10 cellular contexts compared by ENCODE assay signal in the genomic region with DNA sequence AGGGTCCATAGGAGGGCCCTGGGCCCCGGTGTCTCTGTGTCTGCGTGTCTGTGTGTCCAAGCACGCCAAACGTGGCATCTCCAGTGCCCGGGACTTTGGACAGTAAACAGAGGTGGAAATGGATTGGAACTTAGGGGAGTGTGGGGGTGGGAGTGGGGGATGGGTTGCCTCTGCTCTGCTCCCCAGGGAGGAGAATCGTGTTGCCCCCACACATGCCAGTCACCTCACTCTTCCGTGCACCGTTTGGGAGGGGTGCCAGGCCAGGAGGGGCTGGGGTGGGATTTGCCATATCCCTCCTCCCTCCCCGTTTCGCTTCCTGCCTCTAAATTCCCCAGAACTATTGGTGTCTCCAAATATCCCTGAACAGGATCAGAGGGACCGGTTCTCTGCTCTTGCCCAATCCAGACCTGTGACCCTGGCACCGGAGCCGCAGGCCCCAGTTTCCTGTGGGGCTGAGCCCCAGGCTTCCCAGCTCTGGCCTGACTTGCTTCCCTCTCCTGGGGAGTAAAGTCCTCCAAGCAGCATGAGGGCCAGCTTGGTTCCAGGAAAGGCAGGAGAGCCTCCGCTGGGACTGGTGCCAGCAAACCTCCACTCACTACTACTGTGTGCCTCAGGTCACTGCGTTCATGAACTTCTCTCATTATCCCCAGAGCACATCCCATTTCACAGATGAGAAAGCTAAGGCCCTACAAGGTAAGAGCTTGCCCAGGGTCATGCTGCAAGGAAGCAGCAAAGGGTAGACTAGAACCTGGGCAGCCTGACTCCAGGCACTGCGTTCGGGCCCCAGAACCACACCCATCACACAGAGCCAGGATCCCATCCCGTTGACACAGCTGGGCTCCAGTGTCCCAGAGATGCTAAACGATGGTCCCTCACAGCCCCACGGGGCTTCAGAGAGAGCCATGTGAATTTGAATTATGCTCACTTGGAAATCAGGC. TPM values are rescaled to one million over a fixed set of nuclear protein-coding genes. Genes with fewer than 3 reads are reported as not detected.
DNase-seq lines count a peak whose midpoint lies in the region; ATAC-seq and TF ChIP-seq lines count a peak whose summit lies in the region.
"Had no signal": no experiment of that assay in that cellular context is flagged by ENCODE, and none has a peak within 500 bp of the region (broad histone marks: within the 10 kb centered on the region; RNA-seq: fewer than 3 reads in every experiment).

A gene with protein sequence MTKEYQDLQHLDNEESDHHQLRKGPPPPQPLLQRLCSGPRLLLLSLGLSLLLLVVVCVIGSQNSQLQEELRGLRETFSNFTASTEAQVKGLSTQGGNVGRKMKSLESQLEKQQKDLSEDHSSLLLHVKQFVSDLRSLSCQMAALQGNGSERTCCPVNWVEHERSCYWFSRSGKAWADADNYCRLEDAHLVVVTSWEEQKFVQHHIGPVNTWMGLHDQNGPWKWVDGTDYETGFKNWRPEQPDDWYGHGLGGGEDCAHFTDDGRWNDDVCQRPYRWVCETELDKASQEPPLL (minus strand): TSS at position 54 of the 938 bp plus-strand sequence. CDS start 807 bp downstream, outside the sequence.

- TF ChIP-seq EP300 in gastroesophageal sphincter (IDR thresholded peaks at IDR 0.05), result no peak

- H3K9me3 ChIP-seq in uterus, result no peaks in the 10 kb centered on the region
- H3K9me3 ChIP-seq in gastroesophageal sphincter, result no peaks in the 10 kb centered on the region

- peaks cover 11% of the 10 kb centered on the region for H3K4me1 Mint-ChIP-seq in T-helper 2 cell treated with Interferon-gamma antibody and Interleukin-4, amounts not matched to agents 5 μg/mL and 100 μg/mL, for 36 hours (ENCODE audit: low read depth)
- H3K4me1 Mint-ChIP-seq in activated T-helper 17 cell treated with anti-CD3 and anti-CD28 coated beads, Interleukin-2, amount 50 U/mL, for 72 hours, result no peaks in the 10 kb centered on the region

- H3K36me3 ChIP-seq in uterus, result no peaks in the 10 kb centered on the region
- H3K36me3 ChIP-seq in gastroesophageal sphincter, result no peaks in the 10 kb centered on the region

- H3K27ac ChIP-seq in uterus, result no peak within 1 kb of the TSS
- H3K27ac ChIP-seq in gastroesophageal sphincter, result no peak within 1 kb of the TSS

- peak within 1 kb of the TSS; percentile 61 for H3K4me3 ChIP-seq in iPS-11a (ENCODE audit: low read depth, low read length)
- H3K4me3 ChIP-seq in uterus, result no peak within 1 kb of the TSS
- H3K4me3 ChIP-seq in gastroesophageal sphincter, result no peak within 1 kb of the TSS

- TF ChIP-seq CTCF in uterus (IDR thresholded peaks at IDR 0.05), result no peak
- no peak for TF ChIP-seq CTCF in gastroesophageal sphincter (IDR thresholded peaks at IDR 0.05)

- 33% methylated on average over 6 of the region's 20 CpGs; no CpG with 5 or more reads in 1 of the 2 donors for WGBS in gastroesophageal sphincter (ENCODE audit: low coverage in 1 of 2), 2 donors

- intact Hi-C loops in sciatic nerve (cut with DNase I) (no loop called here), uterus (cut with DNase I; ENCODE audit: low total_unique reads) (no loop called here)

- no peak within 1 kb of the TSS for H3K27ac Mint-ChIP-seq in T-helper 2 cell treated with Interferon-gamma antibody and Interleukin-4, amounts not matched to agents 5 μg/mL and 100 μg/mL, for 36 hours
- H3K27ac Mint-ChIP-seq in activated T-helper 17 cell treated with anti-CD3 and anti-CD28 coated beads, Interleukin-2, amount 50 U/mL, for 72 hours, result peak within 1 kb of the TSS; percentile 48

- no peaks in the 10 kb centered on the region for H3K27me3 ChIP-seq in uterus
- H3K27me3 ChIP-seq in gastroesophageal sphincter, result peaks cover 44% of the 10 kb centered on the region

- no peak for DNase-seq in T-helper 2 cell treated with Interferon-gamma antibody and Interleukin-4, amounts not matched to agents 5 μg/mL and 100 μg/mL, for 36 hours (ENCODE audit: low spot score)
- no peak for DNase-seq in T-helper 2 cell
- DNase-seq in sciatic nerve (ENCODE audit: low spot score), result peak; percentile 42
- DNase-seq in uterus, result no peak
- DNase-seq: Kasumi-1; stimulated activated CD4-positive, alpha-beta T cell treated with anti-CD3 and anti-CD28 coated beads, Interleukin-1b, Interleukin-23, amount 100 ng/mL, for 48 hours had no signal

- peaks cover 15% of the 10 kb centered on the region for H3K27me3 Mint-ChIP-seq in T-helper 2 cell treated with Interferon-gamma antibody and Interleukin-4, amounts not matched to agents 5 μg/mL and 100 μg/mL, for 36 hours (ENCODE audit: low read depth)
- peaks cover 4% of the 10 kb centered on the region for H3K27me3 Mint-ChIP-seq in activated T-helper 17 cell treated with anti-CD3 and anti-CD28 coated beads, Interleukin-2, amount 50 U/mL, for 72 hours

- no peak for ATAC-seq in activated T-helper 17 cell treated with anti-CD3 and anti-CD28 coated beads, Interleukin-2, amount 50 U/mL, for 72 hours (replicated peaks)
- no peak for ATAC-seq in sciatic nerve
- ATAC-seq in gastroesophageal sphincter, result no peak
- no peak for ATAC-seq in HG03135 (IDR thresholded peaks at IDR 0.05; ENCODE audit: unreplicated experiment)

- TF ChIP-seq POLR2A in uterus (IDR thresholded peaks at IDR 0.05) (no peak), gastroesophageal sphincter (IDR thresholded peaks at IDR 0.05) (no peak)

- no peaks in the 10 kb centered on the region for H3K36me3 Mint-ChIP-seq in T-helper 2 cell treated with Interferon-gamma antibody and Interleukin-4, amounts not matched to agents 5 μg/mL and 100 μg/mL, for 36 hours (ENCODE audit: low read depth)
- no peaks in the 10 kb centered on the region for H3K36me3 Mint-ChIP-seq in activated T-helper 17 cell treated with anti-CD3 and anti-CD28 coated beads, Interleukin-2, amount 50 U/mL, for 72 hours (ENCODE audit: low read depth)

- peak within 1 kb of the TSS; percentile 67 for H3K4me3 Mint-ChIP-seq in T-helper 2 cell treated with Interferon-gamma antibody and Interleukin-4, amounts not matched to agents 5 μg/mL and 100 μg/mL, for 36 hours
- H3K4me3 Mint-ChIP-seq in activated T-helper 17 cell treated with anti-CD3 and anti-CD28 coated beads, Interleukin-2, amount 50 U/mL, for 72 hours, result peak within 1 kb of the TSS; percentile 66

- H3K4me1 ChIP-seq in uterus (no peaks in the 10 kb centered on the region), gastroesophageal sphincter (peaks cover 0 to 17% (median 12%) of the 10 kb centered on the region in 3 donors)

- H3K9me3 Mint-ChIP-seq in T-helper 2 cell treated with Interferon-gamma antibody and Interleukin-4, amounts not matched to agents 5 μg/mL and 100 μg/mL, for 36 hours, result no peaks in the 10 kb centered on the region
- no peaks in the 10 kb centered on the region for H3K9me3 Mint-ChIP-seq in activated T-helper 17 cell treated with anti-CD3 and anti-CD28 coated beads, Interleukin-2, amount 50 U/mL, for 72 hours

RNA-seq across cellular contexts. Expression of the gene that starts here (rescaled TPM):
- total RNA-seq in activated T-helper 17 cell treated with anti-CD3 and anti-CD28 coated beads, Interleukin-2, amount 50 U/mL, for 72 hours, result 1 to 10 TPM in 1 of 2 donors, under 1 TPM in 1; 0.67 to 4.5 TPM
- total RNA-seq in sciatic nerve (2.3 TPM), uterus (1 to 10 TPM in 2 of 4 donors, under 1 TPM in 1, not detected in 1; 0.77 to 3.2 (median 1.8) TPM), gastroesophageal sphincter (1 to 10 TPM in 1 of 4 donors, under 1 TPM in 1, not detected in 2; 0.54 to 1.2 TPM)
